8 cellular contexts compared by ENCODE assay signal in the genomic region with DNA sequence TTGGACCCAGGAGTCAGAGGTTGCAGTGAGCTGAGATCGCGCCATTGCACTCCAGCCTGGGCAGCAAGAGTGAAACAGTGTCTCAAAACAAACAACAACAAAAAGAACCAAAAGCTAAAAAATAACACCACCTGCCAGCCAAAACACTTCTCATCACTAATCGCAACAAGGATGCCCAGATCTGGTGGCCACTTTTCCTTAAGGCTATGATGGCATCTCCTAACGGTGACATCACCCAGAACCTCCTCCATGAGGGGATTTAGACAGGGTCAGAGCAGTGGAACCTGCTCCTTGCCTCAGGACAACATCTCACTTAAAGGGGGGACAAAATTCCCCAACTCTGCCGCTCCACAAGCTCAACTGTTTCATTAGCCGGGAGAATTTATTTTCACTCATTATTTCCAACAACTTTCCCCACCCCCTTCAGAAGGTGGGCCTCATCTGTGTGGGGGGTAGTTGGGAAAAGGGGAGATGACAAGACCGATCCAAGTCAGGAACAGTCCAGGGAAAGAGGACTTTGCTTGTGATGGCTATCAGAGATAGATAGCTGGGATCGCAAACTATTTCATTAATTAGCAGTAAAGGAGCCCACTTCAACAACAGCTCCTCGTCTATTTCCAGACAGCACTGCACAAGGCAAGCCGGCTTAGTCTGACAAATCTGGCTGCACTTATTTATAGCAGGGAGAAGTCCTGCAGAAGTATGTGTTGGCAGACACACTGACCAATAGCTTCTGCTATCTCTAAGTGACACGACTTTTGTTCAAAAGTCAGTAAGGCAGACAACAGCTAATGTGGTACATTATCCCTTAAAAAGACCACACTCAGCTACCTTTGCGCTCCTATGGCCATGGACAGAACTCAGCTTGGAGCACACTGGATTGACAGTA. TPM values are rescaled to one million over a fixed set of nuclear protein-coding genes. Genes with fewer than 3 reads are reported as not detected.
DNase-seq lines count a peak whose midpoint lies in the region; ATAC-seq and TF ChIP-seq lines count a peak whose summit lies in the region.

No MANE protein-coding gene starts in this region.

- TF ChIP-seq POLR2A in suprapubic skin (IDR thresholded peaks at IDR 0.05) = no peak

- H3K4me1 ChIP-seq in HUES48 (ENCODE audit: control insufficient read depth, insufficient read depth, low read length) (peaks cover 11% of the 10 kb centered on the region; the same call in 1 of the 2 replicates), suprapubic skin (peaks cover 33% of the 10 kb centered on the region)

- H3K4me3 ChIP-seq in HUES48 (ENCODE audit: low read depth, low read length) (peak overlapping the region; percentile 92), astrocyte of the cerebellum (ENCODE audit: low read depth, low read length) (peak overlapping the region; percentile 82), suprapubic skin (peak overlapping the region; percentile 91)

- DNase-seq in AG08395 (ENCODE audit: low spot score) (peak; percentile 72), astrocyte of the cerebellum (ENCODE audit: low read depth) (no peak), iris pigment epithelial cell (ENCODE audit: low read depth) (peak; percentile 70), suprapubic skin (ENCODE audit: low spot score in 2 of 2) (no peak), NCI-H146 treated with DMSO at 0.1 percent for 48 hours (lab: John Stamatoyannopoulos, UW; ENCODE audit: unreplicated experiment) (no peak)
- DNase-seq in stimulated activated CD4-positive, alpha-beta T cell treated with anti-CD3 and anti-CD28 coated beads, Interleukin-15, amount 100 ng/mL, for 24 hours = no peak

- in situ Hi-C loops in astrocyte of the cerebellum (cut with HindIII; ENCODE audit: low sequenced_read_pairs) = no loop called here

- no peak for TF ChIP-seq EP300 in suprapubic skin (IDR thresholded peaks at IDR 0.05)

- no peaks in the 10 kb centered on the region for H3K9me3 ChIP-seq in HUES48 (ENCODE audit: control insufficient read depth, insufficient read depth, low read length)
- no peaks in the 10 kb centered on the region for H3K9me3 ChIP-seq in suprapubic skin

- H3K9ac ChIP-seq in HUES48 (ENCODE audit: low read depth, low read length) = no peak overlapping the region

- TF ChIP-seq CTCF in astrocyte of the cerebellum (IDR thresholded peaks at IDR 0.05; ENCODE audit: low read depth, low read length, missing control alignments) (no peak), suprapubic skin (IDR thresholded peaks at IDR 0.05) (no peak)

- no peak for ATAC-seq in HG02588 (IDR thresholded peaks at IDR 0.05; ENCODE audit: unreplicated experiment)

- H3K27me3 ChIP-seq in HUES48 (ENCODE audit: control insufficient read depth, insufficient read depth, low read length) (no peaks in the 10 kb centered on the region), suprapubic skin (no peaks in the 10 kb centered on the region)

- H3K36me3 ChIP-seq in HUES48 (ENCODE audit: control insufficient read depth, insufficient read depth, low read length) = peaks cover 62% of the 10 kb centered on the region
- H3K36me3 ChIP-seq in suprapubic skin = peaks cover 36% of the 10 kb centered on the region

- WGBS in suprapubic skin = 64% methylated on average over 12 of the region's 12 CpGs

- H3K27ac ChIP-seq in HUES48 (ENCODE audit: low read depth, low read length) = no peak overlapping the region
- no peak overlapping the region for H3K27ac ChIP-seq in suprapubic skin

RNA-seq across cellular contexts. Expression of gene PABPC4, which starts 2.6 kb away (rescaled TPM):
- 100 to 1,000 TPM; 133 to 187 (median 144) TPM for total RNA-seq in suprapubic skin

Comparison
In these comparisons a context has a peak if more than half of its experiments do, and no peak if none do; other contexts are left out.
1. DNase-seq: peak in AG08395 (single experiment) and iris pigment epithelial cell (single experiment); none in astrocyte of the cerebellum (single experiment), suprapubic skin (0 of 2), stimulated activated CD4-positive, alpha-beta T cell treated with anti-CD3 and anti-CD28 coated beads, Interleukin-15, amount 100 ng/mL, for 24 hours (single experiment) and NCI-H146 treated with DMSO at 0.1 percent for 48 hours (single experiment).
2. Peak in every context shown above with its lines, with median percentiles within 50 percentile points of each other: H3K4me3 ChIP-seq.